ENCODE assay signal across 34 cellular contexts in the genomic region with DNA sequence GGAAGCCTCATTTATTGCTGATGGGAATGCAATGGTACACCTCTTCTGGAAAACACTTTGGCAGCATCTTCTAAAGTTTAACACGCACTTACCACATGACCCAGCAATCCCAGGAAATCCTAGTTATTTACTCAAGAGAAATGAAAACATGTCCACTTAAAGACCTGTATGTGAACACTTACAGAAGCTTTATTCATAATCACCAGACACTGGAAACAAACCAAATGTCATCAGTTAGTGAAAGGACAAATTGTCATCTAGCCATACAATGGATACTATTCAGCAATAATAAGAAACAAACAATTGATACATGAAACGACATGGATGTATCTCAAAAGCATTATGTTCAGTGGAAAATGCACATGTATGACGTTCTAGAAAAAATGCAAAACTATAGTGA. TPM values are rescaled to one million over a fixed set of nuclear protein-coding genes. Genes with fewer than 3 reads are reported as not detected.
"Had no signal": no experiment of that assay in that cellular context is flagged by ENCODE, and none has a peak within 500 bp of the region (broad histone marks: within the 10 kb centered on the region; RNA-seq: fewer than 3 reads in every experiment).

No MANE protein-coding gene starts in this region.

- H3K4me1 Mint-ChIP-seq: activated CD4-positive, alpha-beta T cell treated with anti-CD3 and anti-CD28 coated beads, Interleukin-2, amount 10 ng/mL, durations not matched to agents 24 days and 14 days; activated naive CD4-positive, alpha-beta T cell treated with anti-CD3 and anti-CD28 coated beads, Interleukin-2, amount 10 ng/mL, durations not matched to agents 7 days and 5 days; activated naive CD8-positive, alpha-beta T cell treated with anti-CD3 and anti-CD28 coated beads, Interleukin-2, amount 10 ng/mL, durations not matched to agents 7 days and 5 days; memory B cell; natural killer cell had no signal

- ATAC-seq: activated CD4-positive, CD25-positive, alpha-beta regulatory T cell treated with anti-CD3 and anti-CD28 coated beads, Interleukin-2, amount 50 U/mL, for 24 hours; foreskin keratinocyte; natural killer cell; right cardiac atrium had no signal

- H3K27ac ChIP-seq: brain microvascular endothelial cell, esophagus muscularis mucosa, foreskin keratinocyte, neural progenitor cell, parathyroid adenoma, spleen, thyroid gland, upper lobe of left lung, vagina, WERI-Rb-1 had no signal

- DNase-seq: activated CD4-positive, alpha-beta memory T cell treated with anti-CD3 and anti-CD28 coated beads for 36 hours; activated CD4-positive, alpha-beta T cell treated with anti-CD3 and anti-CD28 coated beads, Interleukin-2, amount 10 ng/mL, durations not matched to agents 24 days and 14 days; activated CD8-positive, alpha-beta memory T cell treated with anti-CD3 and anti-CD28 coated beads, Interleukin-2, amount 50 U/mL, for 4 hours; activated gamma-delta T cell; activated naive CD4-positive, alpha-beta T cell treated with anti-CD3 and anti-CD28 coated beads, Interleukin-2, amount 10 ng/mL, durations not matched to agents 7 days and 5 days; activated naive CD8-positive, alpha-beta T cell treated with anti-CD3 and anti-CD28 coated beads, Interleukin-2, amount 10 ng/mL, durations not matched to agents 7 days and 5 days; activated T-cell treated with anti-CD3 and anti-CD28 coated beads, Interleukin-2, amount 50 U/mL, for 1 hour; brain microvascular endothelial cell; effector CD4-positive, alpha-beta T cell; foreskin keratinocyte; glutamatergic neuron; natural killer cell; occipital lobe; right cardiac atrium; spleen; stimulated activated naive CD4-positive, alpha-beta T cell treated with Interleukin-2 at 50 U/mL for 16 hours; SW 1271; T1000; thyroid gland; upper lobe of left lung; WERI-Rb-1 had no signal

- H3K9me3 Mint-ChIP-seq: activated CD4-positive, alpha-beta memory T cell treated with anti-CD3 and anti-CD28 coated beads for 36 hours; activated CD4-positive, alpha-beta T cell treated with anti-CD3 and anti-CD28 coated beads, Interleukin-2, amount 10 ng/mL, durations not matched to agents 24 days and 14 days; activated naive CD4-positive, alpha-beta T cell treated with anti-CD3 and anti-CD28 coated beads, Interleukin-2, amount 10 ng/mL, durations not matched to agents 7 days and 5 days; activated naive CD8-positive, alpha-beta T cell treated with anti-CD3 and anti-CD28 coated beads, Interleukin-2, amount 10 ng/mL, durations not matched to agents 7 days and 5 days; activated T-helper 1 cell treated with anti-CD3 and anti-CD28 coated beads, Interleukin-12 subunit alpha, Interleukin-12 subunit beta, Interleukin-2, Interleukin-4 antibody, amounts not matched to agents 30 ng/mL and 10 ng/mL and 1 ng/mL, durations not matched to agents 14 hours and 24 hours and 36 hours; dendritic cell treated with granulocyte-macrophage colony-stimulating factor and Interleukin-4, amounts not matched to agents 40 ng/mL and 50 ng/mL, for 4 days; memory B cell; natural killer cell; neural progenitor cell; T-helper 1 cell treated with Interleukin-12 subunit alpha and Interleukin-12 subunit beta and Interleukin-4 antibody, amounts not matched to agents 30 μg/mL and 1 μg/mL, for 36 hours had no signal

- H3K4me3 Mint-ChIP-seq: activated CD4-positive, alpha-beta memory T cell treated with anti-CD3 and anti-CD28 coated beads for 36 hours; activated CD4-positive, alpha-beta T cell treated with anti-CD3 and anti-CD28 coated beads, Interleukin-2, amount 10 ng/mL, durations not matched to agents 24 days and 14 days; activated naive CD4-positive, alpha-beta T cell treated with anti-CD3 and anti-CD28 coated beads, Interleukin-2, amount 10 ng/mL, durations not matched to agents 7 days and 5 days; activated naive CD8-positive, alpha-beta T cell treated with anti-CD3 and anti-CD28 coated beads, Interleukin-2, amount 10 ng/mL, durations not matched to agents 7 days and 5 days; activated T-helper 1 cell treated with anti-CD3 and anti-CD28 coated beads, Interleukin-12 subunit alpha, Interleukin-12 subunit beta, Interleukin-2, Interleukin-4 antibody, amounts not matched to agents 30 ng/mL and 10 ng/mL and 1 ng/mL, durations not matched to agents 14 hours and 24 hours and 36 hours; dendritic cell treated with granulocyte-macrophage colony-stimulating factor and Interleukin-4, amounts not matched to agents 40 ng/mL and 50 ng/mL, for 4 days; memory B cell; natural killer cell; neural progenitor cell; T-helper 1 cell treated with Interleukin-12 subunit alpha and Interleukin-12 subunit beta and Interleukin-4 antibody, amounts not matched to agents 30 μg/mL and 1 μg/mL, for 36 hours had no signal

- FAIRE-seq: astrocyte, keratinocyte had no signal

- H3K27ac Mint-ChIP-seq: activated CD4-positive, alpha-beta memory T cell treated with anti-CD3 and anti-CD28 coated beads for 36 hours; activated CD4-positive, alpha-beta T cell treated with anti-CD3 and anti-CD28 coated beads, Interleukin-2, amount 10 ng/mL, durations not matched to agents 24 days and 14 days; activated naive CD4-positive, alpha-beta T cell treated with anti-CD3 and anti-CD28 coated beads, Interleukin-2, amount 10 ng/mL, durations not matched to agents 7 days and 5 days; activated naive CD8-positive, alpha-beta T cell treated with anti-CD3 and anti-CD28 coated beads, Interleukin-2, amount 10 ng/mL, durations not matched to agents 7 days and 5 days; activated T-helper 1 cell treated with anti-CD3 and anti-CD28 coated beads, Interleukin-12 subunit alpha, Interleukin-12 subunit beta, Interleukin-2, Interleukin-4 antibody, amounts not matched to agents 30 ng/mL and 10 ng/mL and 1 ng/mL, durations not matched to agents 14 hours and 24 hours and 36 hours; dendritic cell treated with granulocyte-macrophage colony-stimulating factor and Interleukin-4, amounts not matched to agents 40 ng/mL and 50 ng/mL, for 4 days; memory B cell; natural killer cell; neural progenitor cell; T-helper 1 cell treated with Interleukin-12 subunit alpha and Interleukin-12 subunit beta and Interleukin-4 antibody, amounts not matched to agents 30 μg/mL and 1 μg/mL, for 36 hours had no signal

RNA-seq across cellular contexts. Expression of a gene that starts 10.1 kb away (rescaled TPM):
- total RNA-seq: activated CD4-positive, alpha-beta memory T cell treated with anti-CD3 and anti-CD28 coated beads for 36 hours; activated CD4-positive, alpha-beta T cell treated with anti-CD3 and anti-CD28 coated beads, Interleukin-2, amount 10 ng/mL, durations not matched to agents 24 days and 14 days; activated CD8-positive, alpha-beta memory T cell treated with anti-CD3 and anti-CD28 coated beads for 36 hours; activated naive CD8-positive, alpha-beta T cell treated with anti-CD3 and anti-CD28 coated beads, Interleukin-2, amount 10 ng/mL, durations not matched to agents 7 days and 5 days; activated T-helper 1 cell treated with anti-CD3 and anti-CD28 coated beads, Interleukin-12 subunit alpha, Interleukin-12 subunit beta, Interleukin-2, Interleukin-4 antibody, amounts not matched to agents 30 ng/mL and 10 ng/mL and 1 ng/mL, durations not matched to agents 14 hours and 24 hours and 36 hours; chondrocyte; natural killer cell had no signal
